In the genomic region with DNA sequence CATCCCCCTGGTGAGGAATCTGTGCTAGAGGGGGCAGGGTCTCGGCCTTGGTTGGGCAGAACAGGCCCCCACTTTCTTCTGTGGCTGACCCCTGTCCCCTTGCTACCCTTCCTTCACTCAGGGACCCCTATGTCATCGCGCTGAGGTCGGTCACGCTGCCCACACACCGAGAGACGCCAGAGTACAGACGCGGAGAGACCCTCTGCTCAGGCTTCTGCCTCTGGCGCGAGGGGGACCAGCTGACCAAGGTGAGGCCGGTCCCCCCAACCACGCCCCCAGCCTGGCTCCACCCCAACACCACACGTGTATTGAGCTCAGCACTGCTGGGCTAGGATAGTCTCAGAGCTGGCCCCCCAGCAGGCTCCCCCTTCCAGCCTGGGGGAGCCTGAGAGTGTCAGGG, we compare ENCODE assay signal across 35 cellular contexts. TPM values are rescaled to one million over a fixed set of nuclear protein-coding genes. Genes with fewer than 3 reads are reported as not detected.
"Had no signal": no experiment of that assay in that cellular context is flagged by ENCODE, and none has a peak within 500 bp of the region (broad histone marks: within the 10 kb centered on the region; RNA-seq: fewer than 3 reads in every experiment).

No MANE protein-coding gene starts in this region.

- H3K9me3 Mint-ChIP-seq: activated CD4-positive, alpha-beta memory T cell treated with anti-CD3 and anti-CD28 coated beads for 36 hours; activated naive CD4-positive, alpha-beta T cell treated with anti-CD3 and anti-CD28 coated beads for 36 hours; activated naive CD4-positive, alpha-beta T cell treated with anti-CD3 and anti-CD28 coated beads, Interleukin-2, amount 50 U/mL, for 72 hours; activated T-cell treated with anti-CD3 and anti-CD28 coated beads, Interleukin-2, amount 50 U/mL, for 4 hours; activated T-helper 1 cell treated with anti-CD3 and anti-CD28 coated beads, Interleukin-12 subunit alpha, Interleukin-12 subunit beta, Interleukin-2, Interleukin-4 antibody, amounts not matched to agents 30 ng/mL and 10 ng/mL and 1 ng/mL, durations not matched to agents 14 hours and 24 hours and 36 hours; T-helper 1 cell treated with Interleukin-12 subunit alpha and Interleukin-12 subunit beta and Interleukin-4 antibody, amounts not matched to agents 30 μg/mL and 1 μg/mL, for 36 hours; T-helper 2 cell treated with Interferon-gamma antibody and Interleukin-4, amounts not matched to agents 5 μg/mL and 100 μg/mL, for 36 hours had no signal

- H3K27me3 Mint-ChIP-seq: activated CD4-positive, alpha-beta memory T cell treated with anti-CD3 and anti-CD28 coated beads for 36 hours had no signal

- H3K9ac ChIP-seq: SK-N-SH had no signal

- H3K36me3 Mint-ChIP-seq: activated CD4-positive, alpha-beta memory T cell treated with anti-CD3 and anti-CD28 coated beads for 36 hours; activated naive CD4-positive, alpha-beta T cell treated with anti-CD3 and anti-CD28 coated beads, Interleukin-2, amount 50 U/mL, for 72 hours had no signal

- H3K9me3 ChIP-seq: adrenal gland, body of pancreas, breast epithelium, Peyer's patch, SJSA1, SK-N-SH had no signal

- H3K4me1 ChIP-seq: body of pancreas, breast epithelium, SJSA1 had no signal

- H3K4me2 ChIP-seq: SK-N-SH had no signal

- H3K27me3 ChIP-seq: adrenal gland, body of pancreas, breast epithelium, Peyer's patch, SJSA1 had no signal

- H3K36me3 ChIP-seq: adrenal gland, breast epithelium, SJSA1 had no signal

- H3K9me2 ChIP-seq: SK-N-SH had no signal

- ATAC-seq: activated naive CD4-positive, alpha-beta T cell treated with anti-CD3 and anti-CD28 coated beads, Interleukin-2, amount 50 U/mL, for 72 hours; activated T-cell treated with anti-CD3 and anti-CD28 coated beads, Interleukin-2, amount 50 U/mL, for 4 hours; body of pancreas; PC-3 had no signal

- DNase-seq: activated CD4-positive, alpha-beta memory T cell treated with anti-CD3 and anti-CD28 coated beads for 36 hours; activated CD4-positive, alpha-beta T cell treated with anti-CD3 and anti-CD28 coated beads for 4 hours; activated CD4-positive, alpha-beta T cell treated with anti-CD3 and anti-CD28 coated beads, Interleukin-2, amount 50 U/mL, for 1 hour; activated CD4-positive, CD25-positive, alpha-beta regulatory T cell treated with anti-CD3 and anti-CD28 coated beads, Interleukin-2, amount 50 U/mL, for 72 hours; activated CD8-positive, alpha-beta memory T cell treated with anti-CD3 and anti-CD28 coated beads, Interleukin-2, amount 50 U/mL, for 4 hours; activated gamma-delta T cell treated with Interleukin-2 at 50 U/mL for 16 hours; activated naive CD4-positive, alpha-beta T cell treated with anti-CD3 and anti-CD28 coated beads for 36 hours; activated T-cell treated with anti-CD3 and anti-CD28 coated beads for 4 hours; activated T-cell treated with anti-CD3 and anti-CD28 coated beads, Interleukin-2, amount 50 U/mL, for 4 hours; adrenal gland; body of pancreas; Karpas-422; MV-4-11; NCI-H1092; NCI-H1436 treated with DMSO at 0.1 percent for 48 hours; NCI-H1694 treated with DMSO at 0.1 percent for 48 hours; NCI-H2029; NCI-H345; NCI-H524 treated with DMSO at 0.1 percent for 48 hours; NCI-H748 treated with DMSO at 0.1 percent for 48 hours; NK-92 treated with Interleukin-12 subunit alpha and Interleukin-12 subunit beta, amount 100 ng/mL, for 24 hours; PC-3; RPMI8226; SHP77 treated with DMSO at 0.1 percent for 48 hours; SK-N-SH had no signal

- H3K4me3 Mint-ChIP-seq: activated CD4-positive, alpha-beta memory T cell treated with anti-CD3 and anti-CD28 coated beads for 36 hours; activated naive CD4-positive, alpha-beta T cell treated with anti-CD3 and anti-CD28 coated beads for 36 hours; activated T-cell treated with anti-CD3 and anti-CD28 coated beads, Interleukin-2, amount 50 U/mL, for 4 hours; activated T-helper 1 cell treated with anti-CD3 and anti-CD28 coated beads, Interleukin-12 subunit alpha, Interleukin-12 subunit beta, Interleukin-2, Interleukin-4 antibody, amounts not matched to agents 30 ng/mL and 10 ng/mL and 1 ng/mL, durations not matched to agents 14 hours and 24 hours and 36 hours; T-helper 1 cell treated with Interleukin-12 subunit alpha and Interleukin-12 subunit beta and Interleukin-4 antibody, amounts not matched to agents 30 μg/mL and 1 μg/mL, for 36 hours; T-helper 2 cell treated with Interferon-gamma antibody and Interleukin-4, amounts not matched to agents 5 μg/mL and 100 μg/mL, for 36 hours had no signal

- H3K27ac ChIP-seq: adrenal gland, body of pancreas, breast epithelium, Peyer's patch, SJSA1 had no signal

- H3K4me3 ChIP-seq: adrenal gland, body of pancreas, breast epithelium, Peyer's patch, SJSA1 had no signal

- H3K27ac Mint-ChIP-seq: activated CD4-positive, alpha-beta memory T cell treated with anti-CD3 and anti-CD28 coated beads for 36 hours; activated naive CD4-positive, alpha-beta T cell treated with anti-CD3 and anti-CD28 coated beads for 36 hours; activated naive CD4-positive, alpha-beta T cell treated with anti-CD3 and anti-CD28 coated beads, Interleukin-2, amount 50 U/mL, for 72 hours; activated T-helper 1 cell treated with anti-CD3 and anti-CD28 coated beads, Interleukin-12 subunit alpha, Interleukin-12 subunit beta, Interleukin-2, Interleukin-4 antibody, amounts not matched to agents 30 ng/mL and 10 ng/mL and 1 ng/mL, durations not matched to agents 14 hours and 24 hours and 36 hours; T-helper 1 cell treated with Interleukin-12 subunit alpha and Interleukin-12 subunit beta and Interleukin-4 antibody, amounts not matched to agents 30 μg/mL and 1 μg/mL, for 36 hours; T-helper 2 cell treated with Interferon-gamma antibody and Interleukin-4, amounts not matched to agents 5 μg/mL and 100 μg/mL, for 36 hours had no signal

RNA-seq across cellular contexts. Expression of gene FAM151A, which starts 15.5 kb away (rescaled TPM):
- total RNA-seq: activated CD4-positive, alpha-beta memory T cell treated with anti-CD3 and anti-CD28 coated beads for 36 hours; activated naive CD4-positive, alpha-beta T cell treated with anti-CD3 and anti-CD28 coated beads for 36 hours; activated naive CD4-positive, alpha-beta T cell treated with anti-CD3 and anti-CD28 coated beads, Interleukin-2, amount 50 U/mL, for 72 hours; activated T-cell treated with anti-CD3 and anti-CD28 coated beads, Interleukin-2, amount 50 U/mL, for 4 hours; activated T-helper 1 cell treated with anti-CD3 and anti-CD28 coated beads, Interleukin-12 subunit alpha, Interleukin-12 subunit beta, Interleukin-2, Interleukin-4 antibody, amounts not matched to agents 30 ng/mL and 10 ng/mL and 1 ng/mL, durations not matched to agents 14 hours and 24 hours and 36 hours; astrocyte; body of pancreas; MCF 10A; NCI-H460; PC-3; SJSA1 had no signal
- polyA plus RNA-seq: SK-N-SH had no signal

RNA-seq across cellular contexts. Expression of gene MROH7, which starts 33.8 kb away (rescaled TPM):
- total RNA-seq: activated T-helper 1 cell treated with anti-CD3 and anti-CD28 coated beads, Interleukin-12 subunit alpha, Interleukin-12 subunit beta, Interleukin-2, Interleukin-4 antibody, amounts not matched to agents 30 ng/mL and 10 ng/mL and 1 ng/mL, durations not matched to agents 14 hours and 24 hours and 36 hours; astrocyte; MCF 10A; NCI-H460; PC-3; SJSA1 had no signal
